ENCODE assay signal across 1 cellular context in genomic region chr19:18218159-18218558, GRCh38.
TF ChIP-seq lines count a peak whose summit lies in the region.

No MANE protein-coding gene starts in this region.

TF ChIP-seq in H1, 55 proteins besides CTCF, POLR2A, EP300 and RAD21:
- no peak for TF ChIP-seq TAF1 (IDR thresholded peaks at IDR 0.05; ENCODE audit: low read depth, low read length)
- no peak for TF ChIP-seq CREB1 (IDR thresholded peaks at IDR 0.05)
- no peak for TF ChIP-seq CHD7 (IDR thresholded peaks at IDR 0.05; ENCODE audit: insufficient replicate concordance, low read length)
- no peak for TF ChIP-seq CHD2 (IDR thresholded peaks at IDR 0.05; ENCODE audit: low read length)
- no peak for TF ChIP-seq KDM4A (IDR thresholded peaks at IDR 0.05; ENCODE audit: low read depth, low read length, severe bottlenecking)
- TF ChIP-seq NANOG (IDR thresholded peaks at IDR 0.05; ENCODE audit: insufficient read depth, low read depth, low read length, poor library complexity, severe bottlenecking) = no peak
- no peak for TF ChIP-seq MAFK (IDR thresholded peaks at IDR 0.05; ENCODE audit: low read depth, low read length)
- TF ChIP-seq CEBPB (IDR thresholded peaks at IDR 0.05; ENCODE audit: low read depth, low read length) = no peak
- no peak for TF ChIP-seq RXRA (IDR thresholded peaks at IDR 0.05; ENCODE audit: insufficient read depth, low read depth, low read length)
- TF ChIP-seq EGR1 (IDR thresholded peaks at IDR 0.05; ENCODE audit: borderline replicate concordance, low read depth, low read length) = no peak
- no peak for TF ChIP-seq ZNF274 (IDR thresholded peaks at IDR 0.05; ENCODE audit: borderline replicate concordance, extremely low read depth, low read length)
- TF ChIP-seq TAF7 (optimal IDR thresholded peaks at IDR 0.05; ENCODE audit: borderline replicate concordance, low read depth, low read length) = no peak
- TF ChIP-seq ATF3 (IDR thresholded peaks at IDR 0.05; ENCODE audit: insufficient read depth, low read depth, low read length) = no peak
- no peak for TF ChIP-seq YY1 (IDR thresholded peaks at IDR 0.05; ENCODE audit: low read depth, low read length)
